ENCODE assay signal across 22 cellular contexts in the genomic region with DNA sequence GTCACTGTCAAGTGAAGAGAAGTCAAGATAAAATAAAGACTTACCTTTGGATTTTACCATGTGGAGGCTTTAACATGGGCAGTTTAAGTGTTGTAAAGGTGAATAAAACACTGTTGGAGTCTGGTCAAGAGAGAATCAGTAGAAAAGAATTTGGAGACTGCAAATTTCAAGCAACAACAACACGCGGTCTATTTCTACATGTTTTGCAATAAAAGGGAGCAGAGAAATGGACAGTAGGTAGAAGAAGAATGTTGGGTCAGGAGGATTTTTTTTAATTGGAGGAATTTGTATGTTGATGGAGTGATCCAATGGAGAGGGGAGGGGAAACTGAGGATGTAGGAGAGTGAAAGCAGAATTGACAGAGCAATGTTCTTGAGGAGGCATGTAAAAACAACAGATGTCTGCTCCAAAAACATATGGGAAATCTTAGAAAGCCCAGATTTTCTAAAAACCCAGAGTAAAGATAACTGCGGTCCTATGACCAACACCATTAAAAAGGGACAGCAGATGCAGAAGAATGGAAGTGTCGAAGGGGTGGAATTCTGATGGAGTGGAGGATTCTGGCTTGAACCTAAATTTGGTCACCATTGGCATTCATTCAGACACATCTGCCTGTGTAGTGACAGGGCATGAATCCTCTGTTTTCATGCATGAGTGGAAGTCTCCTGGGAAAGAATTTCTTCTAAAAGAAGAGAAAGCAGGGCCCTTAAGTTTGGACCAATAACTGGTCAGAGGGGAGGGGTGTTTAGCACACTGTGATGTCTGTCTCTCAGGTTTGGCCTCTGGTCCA.
"Had no signal": no experiment of that assay in that cellular context is flagged by ENCODE, and none has a peak within 500 bp of the region (broad histone marks: within the 10 kb centered on the region; RNA-seq: fewer than 3 reads in every experiment).

No MANE protein-coding gene starts in this region.

- H3K27ac ChIP-seq: colonic mucosa, epithelial cell of prostate, gastrocnemius medialis, neutrophil, parathyroid adenoma, right lobe of liver, stomach, thoracic aorta, upper lobe of right lung had no signal

- H3K27me3 ChIP-seq: colonic mucosa, gastrocnemius medialis, neutrophil, right lobe of liver, stomach, upper lobe of right lung had no signal

- H3K4me2 ChIP-seq: smooth muscle cell had no signal

- H3K4me1 ChIP-seq: colonic mucosa, gastrocnemius medialis, parathyroid adenoma, right lobe of liver, upper lobe of right lung had no signal

- ATAC-seq: gastrocnemius medialis, natural killer cell, right lobe of liver, T-cell, upper lobe of right lung had no signal

- H3K4me3 ChIP-seq: colonic mucosa, gastrocnemius medialis, right lobe of liver, smooth muscle cell, stomach, thoracic aorta, upper lobe of right lung had no signal

- H3K36me3 ChIP-seq: colonic mucosa, gastrocnemius medialis, neutrophil, right lobe of liver, stomach, thoracic aorta, upper lobe of right lung had no signal

- H2AFZ ChIP-seq: parathyroid adenoma had no signal

- H3K9me3 ChIP-seq: colonic mucosa, gastrocnemius medialis, neutrophil, right lobe of liver, stomach, thoracic aorta, upper lobe of right lung had no signal

- H3K79me2 ChIP-seq: parathyroid adenoma had no signal

- DNase-seq: activated B cell treated with CpG ODN at 0.5 μM for 24 hours; activated CD4-positive, alpha-beta memory T cell treated with anti-CD3 and anti-CD28 coated beads for 36 hours; activated CD4-positive, alpha-beta T cell treated with anti-CD3 and anti-CD28 coated beads for 4 hours; activated T-cell treated with anti-CD3 and anti-CD28 coated beads for 4 hours; central memory CD4-positive, alpha-beta T cell; colonic mucosa; endodermal cell; gastrocnemius medialis; head of caudate nucleus; kidney glomerular epithelial cell; mesendoderm; natural killer cell; right lobe of liver; stimulated activated CD4-positive, alpha-beta T cell treated with anti-CD3 and anti-CD28 coated beads, Interleukin-4, amount 100 ng/mL, for 1 hour; stomach; T-cell; upper lobe of right lung had no signal

- H3K9ac ChIP-seq: parathyroid adenoma had no signal
